In genomic region chr11:62858201-62858600, GRCh38 we compare ENCODE assay signal across 15 cellular contexts. TPM values are rescaled to one million over a fixed set of nuclear protein-coding genes. Genes with fewer than 3 reads are reported as not detected.
DNase-seq lines count a peak whose midpoint lies in the region; ATAC-seq and TF ChIP-seq lines count a peak whose summit lies in the region.
"Had no signal": no experiment of that assay in that cellular context is flagged by ENCODE, and none has a peak within 500 bp of the region (broad histone marks: within the 10 kb centered on the region; RNA-seq: fewer than 3 reads in every experiment).

No MANE protein-coding gene starts in this region.

- H4K20me1 ChIP-seq in PC-3 (ENCODE audit: low read length): peaks cover 28% of the 10 kb centered on the region

- peaks cover 24% of the 10 kb centered on the region for H3K36me3 ChIP-seq in PC-3 (ENCODE audit: low read depth, low read length)
- peaks cover 0 to 13% of the 10 kb centered on the region in 2 donors for H3K36me3 ChIP-seq in adrenal gland (replicated peaks in 1 of 2)

- H3K27me3 ChIP-seq in PC-3 (ENCODE audit: low read length) (no peaks in the 10 kb centered on the region), adrenal gland (no peaks in the 10 kb centered on the region)

- H2AFZ ChIP-seq in PC-3 (ENCODE audit: low read length): no peak overlapping the region

- TF ChIP-seq CTCF in PC-3 (conservative IDR thresholded peaks at IDR 0.05; ENCODE audit: low read depth, low read length) (no peak), adrenal gland (IDR thresholded peaks at IDR 0.05) (no peak)

- peaks cover 71% of the 10 kb centered on the region for H3K4me1 Mint-ChIP-seq in activated T-cell treated with anti-CD3 and anti-CD28 coated beads, Interleukin-2, amount 50 U/mL, for 72 hours (ENCODE audit: low read depth)
- H3K4me1 Mint-ChIP-seq in stimulated activated memory B cell treated with anti-CD40 and anti-IgM and Interleukin-4, amounts not matched to agents 10 μg/mL and 1 μg/mL and 100 μg/mL, for 72 hours: peaks cover 64% of the 10 kb centered on the region

- H3K27me3 Mint-ChIP-seq in activated T-cell treated with anti-CD3 and anti-CD28 coated beads, Interleukin-2, amount 50 U/mL, for 72 hours (ENCODE audit: low read depth): no peaks in the 10 kb centered on the region
- H3K27me3 Mint-ChIP-seq in stimulated activated memory B cell treated with anti-CD40 and anti-IgM and Interleukin-4, amounts not matched to agents 10 μg/mL and 1 μg/mL and 100 μg/mL, for 72 hours: no peaks in the 10 kb centered on the region

- H3K9me3 ChIP-seq in PC-3 (ENCODE audit: low read length) (no peaks in the 10 kb centered on the region), adrenal gland (replicated peaks in 1 of 3) (no peaks in the 10 kb centered on the region)

- H3F3A ChIP-seq in PC-3 (ENCODE audit: low read length, unreplicated experiment): peaks cover 23% of the 10 kb centered on the region

- H3K79me2 ChIP-seq in PC-3 (ENCODE audit: low read length): peaks cover 92% of the 10 kb centered on the region

- BruUV-seq in PC-3 (replicated peaks; lab: Mats Ljungman, UMichigan): TSS peak; percentile 1

- DNase-seq in activated T-cell treated with anti-CD3 and anti-CD28 coated beads, Interleukin-2, amount 50 U/mL, for 72 hours: no peak
- no peak for DNase-seq in activated T-cell treated with anti-CD3 and anti-CD28 coated beads, Interleukin-2, amount 50 U/mL, for 48 hours
- DNase-seq in PC-3: no peak
- DNase-seq in epithelial cell of prostate (ENCODE audit: low read depth, low spot score): no peak
- DNase-seq in NCI-H1417 (lab: John Stamatoyannopoulos, UW): no peak
- no peak for DNase-seq in adrenal gland
- no peak for DNase-seq in cardiac septum (ENCODE audit: low spot score)
- DNase-seq: activated CD8-positive, alpha-beta memory T cell treated with anti-CD3 and anti-CD28 coated beads for 24 hours; cerebellar nuclear complex; NCI-H187; stimulated activated CD4-positive, alpha-beta T cell treated with anti-CD3 and anti-CD28 coated beads, Interleukin-4, amount 100 ng/mL, for 4 hours had no signal

- H3K4me3 ChIP-seq in PC-3 (ENCODE audit: low read length) (peak overlapping the region; percentile 93), adrenal gland (no peak overlapping the region)

- H3K9ac ChIP-seq in PC-3 (ENCODE audit: low read length): peak overlapping the region; percentile 97

- H3K4me2 ChIP-seq in PC-3 (ENCODE audit: low read length): peak overlapping the region; percentile 95

- intact Hi-C loops in PC-3 (cut with micrococcal nuclease) (no loop called here), adrenal gland (cut with DNase I) (no loop called here), cardiac septum (cut with DNase I) (loop anchor here (5.0 kb wide), 1 partner anchor 131 kb away; the partner anchor contains the start of genes HNRNPUL2 and TTC9C)

- no peak for TF ChIP-seq POLR2A in adrenal gland (IDR thresholded peaks at IDR 0.05)

- ATAC-seq in activated T-cell treated with anti-CD3 and anti-CD28 coated beads, Interleukin-2, amount 50 U/mL, for 72 hours (replicated peaks in 1 of 2): no peak
- no peak for ATAC-seq in PC-3
- ATAC-seq in stimulated activated memory B cell treated with anti-CD40 and anti-IgM and Interleukin-4, amounts not matched to agents 10 μg/mL and 1 μg/mL and 100 μg/mL, for 72 hours: no peak

- no peaks in the 10 kb centered on the region for H3K9me2 ChIP-seq in PC-3 (replicated peaks; ENCODE audit: low read length)

- no peaks in the 10 kb centered on the region for H3K9me3 Mint-ChIP-seq in activated T-cell treated with anti-CD3 and anti-CD28 coated beads, Interleukin-2, amount 50 U/mL, for 72 hours
- H3K9me3 Mint-ChIP-seq in stimulated activated memory B cell treated with anti-CD40 and anti-IgM and Interleukin-4, amounts not matched to agents 10 μg/mL and 1 μg/mL and 100 μg/mL, for 72 hours: no peaks in the 10 kb centered on the region

- H3K27ac Mint-ChIP-seq in activated T-cell treated with anti-CD3 and anti-CD28 coated beads, Interleukin-2, amount 50 U/mL, for 72 hours: peak overlapping the region; percentile 84
- peak overlapping the region; percentile 93 for H3K27ac Mint-ChIP-seq in stimulated activated memory B cell treated with anti-CD40 and anti-IgM and Interleukin-4, amounts not matched to agents 10 μg/mL and 1 μg/mL and 100 μg/mL, for 72 hours

- peaks cover 23% of the 10 kb centered on the region for H3K4me1 ChIP-seq in PC-3 (ENCODE audit: insufficient read depth, low read length)
- peaks cover 12 to 21% of the 10 kb centered on the region in 2 donors for H3K4me1 ChIP-seq in adrenal gland (replicated peaks in 1 of 2)

- CTCF ChIA-PET in PC-3 (lab: Charles Lee): interaction anchor here (1.3 kb wide), 1 partner anchor 71 kb away, joined by 5 read pairs; no protein-coding TSS in a partner anchor

- POLR2A ChIA-PET in PC-3 (lab: Charles Lee; ENCODE audit: unreplicated experiment): interaction anchor here (0.7 to 1.6 kb wide), 3 partner anchors 17 to 87 kb away, joined by 7 to 25 read pairs (median 21); partner anchors contain the start of gene TAF6L

- WGBS in adrenal gland, 4 donors: 86 to 89% (median 88%) methylated on average over 7 of the region's 7 CpGs

- H3K27ac ChIP-seq in PC-3 (ENCODE audit: low read length) (peak overlapping the region; percentile 9), epithelial cell of prostate (peak overlapping the region; percentile 13), adrenal gland (no peak overlapping the region)

- peaks cover 24 to 29% of the 10 kb centered on the region in 2 donors for H3K36me3 Mint-ChIP-seq in activated T-cell treated with anti-CD3 and anti-CD28 coated beads, Interleukin-2, amount 50 U/mL, for 72 hours (ENCODE audit: insufficient read depth in 2 of 2)
- peaks cover 23% of the 10 kb centered on the region for H3K36me3 Mint-ChIP-seq in stimulated activated memory B cell treated with anti-CD40 and anti-IgM and Interleukin-4, amounts not matched to agents 10 μg/mL and 1 μg/mL and 100 μg/mL, for 72 hours

- peak overlapping the region; percentile 96 to 98 for H3K4me3 Mint-ChIP-seq in activated T-cell treated with anti-CD3 and anti-CD28 coated beads, Interleukin-2, amount 50 U/mL, for 72 hours
- H3K4me3 Mint-ChIP-seq in stimulated activated memory B cell treated with anti-CD40 and anti-IgM and Interleukin-4, amounts not matched to agents 10 μg/mL and 1 μg/mL and 100 μg/mL, for 72 hours: peak overlapping the region; percentile 98

RNA-seq across cellular contexts. Expression of gene WDR74, which starts 18.8 kb away (rescaled TPM):
- total RNA-seq in activated T-cell treated with anti-CD3 and anti-CD28 coated beads, Interleukin-2, amount 50 U/mL, for 72 hours: 100 to 1,000 TPM; 101 to 104 TPM
- 217 and 222 TPM in 2 replicates for total RNA-seq in PC-3 (2014; rRNA removed)
- 10 to 100 TPM; 21.7 to 52.1 (median 36.8) TPM for total RNA-seq in adrenal gland
- 100 to 1,000 TPM in 2 of 3 donors, 10 to 100 TPM in 1; 35.4 to 119 (median 102) TPM for polyA plus RNA-seq in adrenal gland
- 22.8 TPM for total RNA-seq in cardiac septum

RNA-seq across cellular contexts. Expression of gene SLC3A2, which starts 22.5 kb away (rescaled TPM):
- 100 to 1,000 TPM; 730 to 898 TPM for total RNA-seq in activated T-cell treated with anti-CD3 and anti-CD28 coated beads, Interleukin-2, amount 50 U/mL, for 72 hours
- total RNA-seq in PC-3 (2014; rRNA removed) (243 and 304 TPM in 2 replicates), adrenal gland (100 to 1,000 TPM; 103 to 398 (median 164) TPM), cardiac septum (38.6 TPM)
- 100 to 1,000 TPM; 123 to 221 (median 155) TPM for polyA plus RNA-seq in adrenal gland

RNA-seq across cellular contexts. Expression of gene TEX54, which starts 25.6 kb away (rescaled TPM):
- total RNA-seq in activated T-cell treated with anti-CD3 and anti-CD28 coated beads, Interleukin-2, amount 50 U/mL, for 72 hours: 1 to 10 TPM in 1 of 2 donors, under 1 TPM in 1; 0.77 to 1.5 TPM
- total RNA-seq in PC-3 (2014; rRNA removed): not detected in 2 replicates
- not detected for total RNA-seq in adrenal gland
- polyA plus RNA-seq in adrenal gland: 1 to 10 TPM in 1 of 3 donors, under 1 TPM in 1, not detected in 1; 0.27 to 1.4 TPM
- not detected for total RNA-seq in cardiac septum
- total RNA-seq: glomerular endothelial cell, myocyte, urinary bladder had no signal
- polyA plus RNA-seq: urinary bladder had no signal

RNA-seq across cellular contexts. Expression of gene STX5, which starts 26.4 kb away (rescaled TPM):
- total RNA-seq in activated T-cell treated with anti-CD3 and anti-CD28 coated beads, Interleukin-2, amount 50 U/mL, for 72 hours: 10 to 100 TPM; 53.9 to 70.1 TPM
- total RNA-seq in PC-3 (2014; rRNA removed) (41.4 and 48.2 TPM in 2 replicates), adrenal gland (10 to 100 TPM; 22.2 to 59.9 (median 36.2) TPM), cardiac septum (19.7 TPM)
- 10 to 100 TPM; 19.7 to 52.4 (median 22.4) TPM for polyA plus RNA-seq in adrenal gland

RNA-seq across cellular contexts. Expression of gene NXF1, which starts 53.0 kb away (rescaled TPM):
- total RNA-seq in activated T-cell treated with anti-CD3 and anti-CD28 coated beads, Interleukin-2, amount 50 U/mL, for 72 hours: 100 to 1,000 TPM; 117 to 131 TPM
- total RNA-seq in PC-3 (2014; rRNA removed) (33.1 and 33.2 TPM in 2 replicates), adrenal gland (100 to 1,000 TPM in 1 of 8 donors, 10 to 100 TPM in 7; 32.8 to 134 (median 67.7) TPM), cardiac septum (36.7 TPM)
- 100 to 1,000 TPM in 2 of 3 donors, 10 to 100 TPM in 1; 87.0 to 274 (median 231) TPM for polyA plus RNA-seq in adrenal gland

Comparison
In these comparisons a context has a peak if more than half of its experiments do, and no peak if none do; other contexts are left out.
1. H3K27ac ChIP-seq: peak in PC-3 (single experiment) and epithelial cell of prostate (single experiment); none in adrenal gland (0 of 5).